In genomic region chr9:137188490-137189296, GRCh38 we compare ENCODE assay signal across 9 cellular contexts. TPM values are rescaled to one million over a fixed set of nuclear protein-coding genes. Genes with fewer than 3 reads are reported as not detected.
DNase-seq lines count a peak whose midpoint lies in the region; ATAC-seq, FAIRE-seq and TF ChIP-seq lines count a peak whose summit lies in the region.
"Had no signal": no experiment of that assay in that cellular context is flagged by ENCODE, and none has a peak within 500 bp of the region (broad histone marks: within the 10 kb centered on the region; RNA-seq: fewer than 3 reads in every experiment).

Gene ANAPC2, minus strand, starts transcription at chr9:137188560. Its CDS starts 28 bp downstream, at chr9:137188532.
Gene SSNA1, plus strand, starts transcription at chr9:137188676. Its CDS starts 51 bp downstream, at chr9:137188727.

- no peaks in the 10 kb centered on the region for H3K9me3 Mint-ChIP-seq in central memory CD8-positive, alpha-beta T cell

- peaks cover 27% of the 10 kb centered on the region for H3K4me1 Mint-ChIP-seq in central memory CD8-positive, alpha-beta T cell

- H3K9ac ChIP-seq in kidney (ENCODE audit: low read length in 2 of 2) = peak within 1 kb of the TSS; percentile 70 to 95

- no peak for FAIRE-seq in kidney (lab: Jason Lieb, UNC)
- FAIRE-seq: colon had no signal

- TF ChIP-seq CTCF in kidney (IDR thresholded peaks at IDR 0.05; ENCODE audit: borderline replicate concordance, extremely low read depth, insufficient read depth) = peak; percentile 25

- peak; percentile 98 for DNase-seq in AG08396 (ENCODE audit: low spot score)
- peak; percentile 74 for DNase-seq in NCI-H345 treated with DMSO at 0.1 percent for 48 hours (lab: John Stamatoyannopoulos, UW; ENCODE audit: unreplicated experiment)
- DNase-seq in activated CD4-positive, CD25-positive, alpha-beta regulatory T cell treated with anti-CD3 and anti-CD28 coated beads, Interleukin-2, amount 50 U/mL, for 16 hours (ENCODE audit: low read depth, low spot score) = peak; percentile 92
- peak; percentile 89 for DNase-seq in central memory CD8-positive, alpha-beta T cell (ENCODE audit: low spot score in 2 of 2)
- peak; percentile 97 for DNase-seq in kidney
- peak; percentile 94 for DNase-seq in stimulated activated CD4-positive, alpha-beta T cell treated with anti-CD3 and anti-CD28 coated beads, Interleukin-15, amount 100 ng/mL, for 24 hours

- intact Hi-C loops in kidney (cut with DNase I) = no loop called here

- peak within 1 kb of the TSS; percentile 75 to 85 for H3K27ac ChIP-seq in kidney (ENCODE audit: low read depth in 2 of 2, low read length in 2 of 2)

- peaks cover 20% of the 10 kb centered on the region for H3K36me3 Mint-ChIP-seq in central memory CD8-positive, alpha-beta T cell (ENCODE audit: insufficient read depth)

- ATAC-seq in GM18873 (IDR thresholded peaks at IDR 0.05; ENCODE audit: low FRiP score, unreplicated experiment) = peak; percentile 61
- peak; percentile 65 for ATAC-seq in HG03139 (IDR thresholded peaks at IDR 0.05; ENCODE audit: unreplicated experiment)
- ATAC-seq in central memory CD8-positive, alpha-beta T cell (replicated peaks; ENCODE audit: extremely low read depth, poor library complexity, severe bottlenecking) = peak; percentile 82

- H3K4me3 ChIP-seq in kidney (ENCODE audit: low read length in 2 of 2) = peak within 1 kb of the TSS; percentile 75 to 94

- H3K4me1 ChIP-seq in kidney (ENCODE audit: control insufficient read depth in 1 of 2, insufficient read depth in 1 of 2, low read depth in 1 of 2, low read length in 2 of 2) = peaks cover 30 to 46% of the 10 kb centered on the region in 2 donors

- peak within 1 kb of the TSS; percentile 93 for H3K27ac Mint-ChIP-seq in central memory CD8-positive, alpha-beta T cell (ENCODE audit: low read depth)

- peaks cover 11 to 15% of the 10 kb centered on the region in 2 donors for H3K36me3 ChIP-seq in kidney (ENCODE audit: control insufficient read depth in 1 of 2, insufficient read depth in 2 of 2, low read length in 2 of 2)

- H3K4me3 Mint-ChIP-seq in central memory CD8-positive, alpha-beta T cell = peak within 1 kb of the TSS; percentile 93

- no peaks in the 10 kb centered on the region for H3K27me3 Mint-ChIP-seq in central memory CD8-positive, alpha-beta T cell

- no peaks in the 10 kb centered on the region for H3K9me3 ChIP-seq in kidney (ENCODE audit: control insufficient read depth in 1 of 2, low read length in 2 of 2)

RNA-seq across cellular contexts. Expression of gene ANAPC2, which starts in this region (rescaled TPM):
- 57.2 TPM for total RNA-seq in kidney
- 19.9 TPM for polyA plus RNA-seq in kidney (ENCODE audit: insufficient read depth, low read depth, low replicate concordance)

RNA-seq across cellular contexts. Expression of gene SSNA1, which starts in this region (rescaled TPM):
- 52.5 TPM for total RNA-seq in kidney
- 131 TPM for polyA plus RNA-seq in kidney (ENCODE audit: insufficient read depth, low read depth, low replicate concordance)

Comparison
In these comparisons a context has a peak if more than half of its experiments do, and no peak if none do; other contexts are left out.
1. Peak in every context shown above with its lines: DNase-seq, ATAC-seq, H3K4me3 ChIP-seq and H3K27ac ChIP-seq.